16 cellular contexts compared by ENCODE assay signal in the genomic region with DNA sequence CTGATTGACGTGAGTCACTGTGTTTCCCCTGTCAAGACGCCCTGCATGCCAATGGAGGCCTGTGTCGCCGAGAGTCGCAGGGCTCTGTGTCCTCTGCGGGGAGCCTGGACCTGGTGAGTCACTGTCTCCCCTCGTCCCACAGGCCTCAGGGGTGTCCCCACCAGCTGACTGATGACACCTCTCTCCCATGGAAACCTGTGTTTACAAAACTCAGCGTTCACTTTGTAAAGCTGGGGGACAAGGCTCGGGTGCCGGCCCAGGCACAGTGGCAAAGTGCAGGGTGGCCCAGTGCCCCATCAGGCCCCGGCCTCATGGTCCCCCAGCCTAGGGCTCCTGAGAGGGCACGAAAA. TPM values are rescaled to one million over a fixed set of nuclear protein-coding genes. Genes with fewer than 3 reads are reported as not detected.
"Had no signal": no experiment of that assay in that cellular context is flagged by ENCODE, and none has a peak within 500 bp of the region (broad histone marks: within the 10 kb centered on the region; RNA-seq: fewer than 3 reads in every experiment).

No MANE protein-coding gene starts in this region.

- H3K9me3 Mint-ChIP-seq: activated CD4-positive, alpha-beta memory T cell treated with anti-CD3 and anti-CD28 coated beads for 36 hours; stimulated activated naive CD8-positive, alpha-beta T cell treated with anti-CD3 and anti-CD28 coated beads, Interleukin-15, Interleukin-2, amounts not matched to agents 100 ng/mL and 50 ng/mL, for 24 hours had no signal

- H3K4me3 Mint-ChIP-seq: activated CD4-positive, alpha-beta memory T cell treated with anti-CD3 and anti-CD28 coated beads for 36 hours; activated naive CD8-positive, alpha-beta T cell; stimulated activated naive CD8-positive, alpha-beta T cell treated with anti-CD3 and anti-CD28 coated beads, Interleukin-15, Interleukin-2, amounts not matched to agents 100 ng/mL and 50 ng/mL, for 24 hours had no signal

- H3K4me3 ChIP-seq: skin epidermis, upper lobe of left lung had no signal

- H3K9me3 ChIP-seq: upper lobe of left lung had no signal

- H3K4me1 ChIP-seq: upper lobe of left lung had no signal

- H3K27ac Mint-ChIP-seq: activated CD4-positive, alpha-beta memory T cell treated with anti-CD3 and anti-CD28 coated beads for 36 hours; activated naive CD8-positive, alpha-beta T cell; stimulated activated naive CD8-positive, alpha-beta T cell treated with anti-CD3 and anti-CD28 coated beads, Interleukin-15, Interleukin-2, amounts not matched to agents 100 ng/mL and 50 ng/mL, for 24 hours had no signal

- H3K36me3 Mint-ChIP-seq: activated CD4-positive, alpha-beta memory T cell treated with anti-CD3 and anti-CD28 coated beads for 36 hours had no signal

- H3K27me3 Mint-ChIP-seq: activated CD4-positive, alpha-beta memory T cell treated with anti-CD3 and anti-CD28 coated beads for 36 hours; activated naive CD8-positive, alpha-beta T cell; stimulated activated naive CD8-positive, alpha-beta T cell treated with anti-CD3 and anti-CD28 coated beads, Interleukin-15, Interleukin-2, amounts not matched to agents 100 ng/mL and 50 ng/mL, for 24 hours had no signal

- H3K27me3 ChIP-seq: upper lobe of left lung had no signal

- ATAC-seq: left lobe of liver had no signal

- DNase-seq: activated CD4-positive, alpha-beta memory T cell treated with anti-CD3 and anti-CD28 coated beads for 36 hours; activated gamma-delta T cell treated with Interleukin-2 at 50 U/mL for 16 hours; activated T-cell treated with anti-CD3 and anti-CD28 coated beads, Interleukin-2, amount 50 U/mL, for 48 hours; cerebellar nuclear complex; dermis blood vessel endothelial cell; mesenchymal stem cell; stimulated activated CD4-positive, alpha-beta T cell treated with anti-CD3 and anti-CD28 coated beads, Interleukin-4, amount 100 ng/mL, for 4 hours; stimulated activated CD8-positive, alpha-beta memory T cell treated with anti-CD3 and anti-CD28 coated beads, Interleukin-4, amount 100 ng/mL, for 48 hours had no signal

RNA-seq across cellular contexts. Expression of a gene that starts 21.2 kb away (rescaled TPM):
- total RNA-seq: activated CD4-positive, alpha-beta memory T cell treated with anti-CD3 and anti-CD28 coated beads for 36 hours; epithelial cell of proximal tubule; T-helper 1 cell treated with Interleukin-12 subunit alpha and Interleukin-12 subunit beta and Interleukin-4 antibody, amounts not matched to agents 30 ng/mL and 1 ng/mL, for 36 hours had no signal

RNA-seq across cellular contexts. Expression of a gene that starts 42.5 kb away (rescaled TPM):
- total RNA-seq: activated CD4-positive, alpha-beta memory T cell treated with anti-CD3 and anti-CD28 coated beads for 36 hours; osteocyte; T-helper 1 cell treated with Interleukin-12 subunit alpha and Interleukin-12 subunit beta and Interleukin-4 antibody, amounts not matched to agents 30 ng/mL and 1 ng/mL, for 36 hours had no signal
